In genomic region chr7:50314778-50315177, GRCh38 we compare ENCODE assay signal across 16 cellular contexts. TPM values are rescaled to one million over a fixed set of nuclear protein-coding genes. Genes with fewer than 3 reads are reported as not detected.
DNase-seq lines count a peak whose midpoint lies in the region; ATAC-seq, FAIRE-seq and TF ChIP-seq lines count a peak whose summit lies in the region.
"Had no signal": no experiment of that assay in that cellular context is flagged by ENCODE, and none has a peak within 500 bp of the region (broad histone marks: within the 10 kb centered on the region; RNA-seq: fewer than 3 reads in every experiment).

No MANE protein-coding gene starts in this region.

- peak overlapping the region; percentile 33 to 53 for H3K4me3 ChIP-seq in CD4-positive, alpha-beta memory T cell (ENCODE audit: low read length in 2 of 2)
- H3K4me3 ChIP-seq in GM12878 (peak overlapping the region; percentile 23; the same call in 1 of the 2 replicates), uterus (no peak overlapping the region), suprapubic skin (no peak overlapping the region)
- H3K4me3 ChIP-seq: SJCRH30 had no signal

- TF ChIP-seq CTCF in GM12878 (IDR thresholded peaks at IDR 0.05 in 2 of 3, conservative IDR thresholded peaks at IDR 0.05 in 1 of 3; ENCODE audit: control insufficient read depth in 2 of 3, extremely low read depth in 1 of 3, insufficient read depth in 1 of 3, low read depth in 3 of 3, low read length in 3 of 3) (no peak), uterus (IDR thresholded peaks at IDR 0.05) (no peak), suprapubic skin (IDR thresholded peaks at IDR 0.05) (no peak)

- in situ Hi-C loops in GM12878 (cut with MboI), result no loop called here

- peak overlapping the region; percentile 78 to 100 (median 100) for H3K4me3 Mint-ChIP-seq in CD4-positive, alpha-beta memory T cell
- H3K4me3 Mint-ChIP-seq in natural killer cell treated with Interleukin-12 subunit alpha and Interleukin-12 subunit beta and Interleukin-15 and Interleukin-18, amount 100 ng/mL, for 72 hours, result peak overlapping the region; percentile 98

- no peaks in the 10 kb centered on the region for H3K27me3 ChIP-seq in CD4-positive, alpha-beta memory T cell (ENCODE audit: insufficient read depth, low read length)
- H3K27me3 ChIP-seq in GM12878 (replicated peaks in 1 of 2; ENCODE audit: control insufficient read depth in 2 of 2, insufficient read depth in 2 of 2, low read length in 1 of 2), result no peaks in the 10 kb centered on the region
- no peaks in the 10 kb centered on the region for H3K27me3 ChIP-seq in uterus
- no peaks in the 10 kb centered on the region for H3K27me3 ChIP-seq in suprapubic skin

- CTCF ChIA-PET in CD4-positive, alpha-beta memory T cell (lab: Charles Lee; ENCODE audit: partially characterized antibody), result interaction anchor here (1.3 to 14.9 kb wide), 10 partner anchors 9 to 110 kb away, joined by 4 to 336 read pairs (median 7); partner anchors contain the start of gene IKZF1
- CTCF ChIA-PET in GM12878 (lab: Yijun Ruan, JAX), result interaction anchor here (0.6 to 14.5 kb wide), 11 partner anchors 8 to 169 kb away, joined by 3 to 250 read pairs (median 6); no protein-coding TSS in a partner anchor

- H3K27ac ChIP-seq in CD4-positive, alpha-beta memory T cell (ENCODE audit: low read depth, low read length), result peak overlapping the region; percentile 90
- peak overlapping the region; percentile 97 for H3K27ac ChIP-seq in KOPT-K1 (ENCODE audit: low read depth, low read length, poor library complexity, severe bottlenecking)
- peak overlapping the region; percentile 42 for H3K27ac ChIP-seq in GM12878 (ENCODE audit: control insufficient read depth, insufficient read depth)
- no peak overlapping the region for H3K27ac ChIP-seq in uterus
- H3K27ac ChIP-seq in suprapubic skin, result no peak overlapping the region
- H3K27ac ChIP-seq: parathyroid adenoma, SJCRH30 had no signal

- H3K79me2 ChIP-seq in GM12878 (ENCODE audit: control insufficient read depth, insufficient read depth, low read length), result peaks cover 95% of the 10 kb centered on the region
- H3K79me2 ChIP-seq: parathyroid adenoma had no signal

- H2AFZ ChIP-seq in GM12878 (ENCODE audit: control insufficient read depth, low read depth, low read length), result no peak overlapping the region
- H2AFZ ChIP-seq: parathyroid adenoma had no signal

- H3K4me2 ChIP-seq in GM12878 (ENCODE audit: control insufficient read depth, insufficient read depth), result peak overlapping the region; percentile 82

- H3K4me1 Mint-ChIP-seq in CD4-positive, alpha-beta memory T cell, result peaks cover 63 to 100% (median 78%) of the 10 kb centered on the region in 4 donors
- peaks cover 81 to 97% of the 10 kb centered on the region in 2 donors for H3K4me1 Mint-ChIP-seq in natural killer cell treated with Interleukin-12 subunit alpha and Interleukin-12 subunit beta and Interleukin-15 and Interleukin-18, amount 100 ng/mL, for 72 hours (ENCODE audit: low read depth in 2 of 2)

- no TSS peak for BruUV-seq in GM12878 (replicated peaks; lab: Mats Ljungman, UMichigan)

- H3K4me1 ChIP-seq in CD4-positive, alpha-beta memory T cell (ENCODE audit: insufficient read depth, low read length), result peaks cover 99% of the 10 kb centered on the region
- H3K4me1 ChIP-seq in GM12878 (ENCODE audit: control insufficient read depth, insufficient read depth, low read length) (peaks cover 41% of the 10 kb centered on the region), uterus (no peaks in the 10 kb centered on the region), suprapubic skin (no peaks in the 10 kb centered on the region)
- H3K4me1 ChIP-seq: parathyroid adenoma, SJCRH30 had no signal

- TF ChIP-seq POLR2A in GM12878 (IDR thresholded peaks at IDR 0.05; ENCODE audit: low read depth, low read length) (no peak), uterus (IDR thresholded peaks at IDR 0.05) (no peak), suprapubic skin (IDR thresholded peaks at IDR 0.05) (no peak)

- H3K27ac Mint-ChIP-seq in CD4-positive, alpha-beta memory T cell, result peak overlapping the region in 6 of 7 donors; percentile 93 to 99 (median 98)
- peak overlapping the region in 1 of 2 donors; percentile 90 for H3K27ac Mint-ChIP-seq in natural killer cell treated with Interleukin-12 subunit alpha and Interleukin-12 subunit beta and Interleukin-15 and Interleukin-18, amount 100 ng/mL, for 72 hours

- H3K36me3 Mint-ChIP-seq in CD4-positive, alpha-beta memory T cell, result peaks cover 43 to 52% of the 10 kb centered on the region in 2 donors
- H3K36me3 Mint-ChIP-seq in natural killer cell treated with Interleukin-12 subunit alpha and Interleukin-12 subunit beta and Interleukin-15 and Interleukin-18, amount 100 ng/mL, for 72 hours, result peaks cover 33% of the 10 kb centered on the region

- H3K9ac ChIP-seq in GM12878 (ENCODE audit: control insufficient read depth, insufficient read depth, low read length), result peak overlapping the region; percentile 2; the same call in 1 of the 2 replicates
- H3K9ac ChIP-seq: parathyroid adenoma had no signal

- H4K20me1 ChIP-seq in GM12878 (ENCODE audit: control insufficient read depth, insufficient read depth), result no peaks in the 10 kb centered on the region; the same call in 1 of the 2 replicates

- WGBS in GM12878 (ENCODE audit: insufficient coverage, insufficient replicate concordance, low lambda C conversion rate, missing lambda C conversion rate), result 2% methylated on average over 8 of the region's 8 CpGs
- WGBS in suprapubic skin, result 39% methylated on average over 6 of the region's 8 CpGs

- no peaks in the 10 kb centered on the region for H3K9me3 Mint-ChIP-seq in CD4-positive, alpha-beta memory T cell
- no peaks in the 10 kb centered on the region for H3K9me3 Mint-ChIP-seq in natural killer cell treated with Interleukin-12 subunit alpha and Interleukin-12 subunit beta and Interleukin-15 and Interleukin-18, amount 100 ng/mL, for 72 hours

- no peak for TF ChIP-seq RAD21 in GM12878 (IDR thresholded peaks at IDR 0.05; ENCODE audit: insufficient read depth, low read depth, low read length)

- no peak for TF ChIP-seq EP300 in GM12878 (IDR thresholded peaks at IDR 0.05; ENCODE audit: borderline replicate concordance in 1 of 2, control insufficient read depth in 1 of 2, low read depth in 2 of 2, low read length in 2 of 2)
- no peak for TF ChIP-seq EP300 in suprapubic skin (IDR thresholded peaks at IDR 0.05)

- peaks cover 6% of the 10 kb centered on the region for H3K36me3 ChIP-seq in CD4-positive, alpha-beta memory T cell (ENCODE audit: insufficient read depth, low read length)
- peaks cover 20% of the 10 kb centered on the region for H3K36me3 ChIP-seq in KOPT-K1 (ENCODE audit: insufficient read depth, low read length)
- peaks cover 2 to 10% of the 10 kb centered on the region in 2 experiments; a peak in 3 of 4 replicates for H3K36me3 ChIP-seq in GM12878 (ENCODE audit: control insufficient read depth in 2 of 2, insufficient read depth in 2 of 2, low read length in 1 of 2)
- no peaks in the 10 kb centered on the region for H3K36me3 ChIP-seq in uterus
- no peaks in the 10 kb centered on the region for H3K36me3 ChIP-seq in suprapubic skin
- H3K36me3 ChIP-seq: SJCRH30 had no signal

- SMC1A ChIA-PET in GM12878 (lab: Charles Lee; ENCODE audit: uncharacterized antibody, unreplicated experiment), result interaction anchor here (1.1 to 12.9 kb wide), 15 partner anchors 9 to 109 kb away, joined by 3 to 356 read pairs (median 25); partner anchors contain the start of gene IKZF1

- no peaks in the 10 kb centered on the region for H3K9me3 ChIP-seq in CD4-positive, alpha-beta memory T cell (ENCODE audit: control insufficient read depth in 1 of 2, low read length in 2 of 2)
- H3K9me3 ChIP-seq in KOPT-K1 (ENCODE audit: insufficient read depth, low read length, poor library complexity, severe bottlenecking), result no peaks in the 10 kb centered on the region
- H3K9me3 ChIP-seq in GM12878 (replicated peaks; ENCODE audit: control insufficient read depth, insufficient read depth, low read length), result no peaks in the 10 kb centered on the region
- H3K9me3 ChIP-seq in uterus, result no peaks in the 10 kb centered on the region
- no peaks in the 10 kb centered on the region for H3K9me3 ChIP-seq in suprapubic skin
- H3K9me3 ChIP-seq: SJCRH30 had no signal

- RAD21 ChIA-PET in GM12878 (lab: Charles Lee; ENCODE audit: unreplicated experiment), result interaction anchor here (0.9 to 13.0 kb wide), 8 partner anchors 12 to 53 kb away, joined by 3 to 293 read pairs (median 20); no protein-coding TSS in a partner anchor

- FAIRE-seq in GM12878 (lab: Jason Lieb, UNC), result no peak
- FAIRE-seq: H54 had no signal

- H3K27me3 Mint-ChIP-seq in CD4-positive, alpha-beta memory T cell, result no peaks in the 10 kb centered on the region
- no peaks in the 10 kb centered on the region for H3K27me3 Mint-ChIP-seq in natural killer cell treated with Interleukin-12 subunit alpha and Interleukin-12 subunit beta and Interleukin-15 and Interleukin-18, amount 100 ng/mL, for 72 hours

- intact Hi-C loops in CD4-positive, alpha-beta memory T cell (cut with micrococcal nuclease), result no loop called here
- intact Hi-C loops in GM12878 (cut with micrococcal nuclease; ENCODE audit: unreplicated experiment), result no loop called here
- intact Hi-C loops in uterus (cut with DNase I; ENCODE audit: low total_unique reads), result no loop called here

- POLR2A ChIA-PET in CD4-positive, alpha-beta memory T cell (lab: Charles Lee; ENCODE audit: partially characterized antibody), result interaction anchor here (1.0 to 32.3 kb wide), 8 partner anchors 3 to 159 kb away, joined by 3 to 2673 read pairs (median 625); partner anchors contain the start of gene IKZF1
- POLR2A ChIA-PET in GM12878 (lab: Charles Lee), result interaction anchor here (0.8 to 12.6 kb wide), 6 partner anchors 7 to 43 kb away, joined by 3 to 165 read pairs (median 6); no protein-coding TSS in a partner anchor

- no peak for ATAC-seq in GM12878
- ATAC-seq in natural killer cell treated with Interleukin-12 subunit alpha and Interleukin-12 subunit beta and Interleukin-15 and Interleukin-18, amount 100 ng/mL, for 72 hours, result no peak
- ATAC-seq in HG03520 (IDR thresholded peaks at IDR 0.05; ENCODE audit: unreplicated experiment), result no peak

- DNase-seq in CD4-positive, alpha-beta memory T cell, result peak in 1 of 5 donors; percentile 27
- DNase-seq in GM12878 (ENCODE audit: low read depth, low spot score) (no peak), uterus (no peak), suprapubic skin (ENCODE audit: low spot score in 2 of 2) (no peak)
- no peak for DNase-seq in natural killer cell treated with Interleukin-12 subunit alpha and Interleukin-12 subunit beta and Interleukin-15 and Interleukin-18, amount 100 ng/mL, for 72 hours (ENCODE audit: low spot score)
- DNase-seq in activated effector memory CD4-positive, alpha-beta T cell treated with Interleukin-2 at 50 U/mL for 16 hours, result no peak
- DNase-seq: cortex of kidney; NCI-H524; SJCRH30; stimulated activated CD4-positive, alpha-beta T cell treated with anti-CD3 and anti-CD28 coated beads, Interleukin-2, amount 100 ng/mL, for 24 hours; stimulated activated naive CD4-positive, alpha-beta T cell treated with Interleukin-2 at 50 U/mL for 16 hours had no signal

RNA-seq across cellular contexts. Expression of gene IKZF1, which starts 10.3 kb away (rescaled TPM):
- total RNA-seq in CD4-positive, alpha-beta memory T cell, result 100 to 1,000 TPM; 474 to 479 TPM
- polyA plus RNA-seq in CD4-positive, alpha-beta memory T cell, result 100 to 1,000 TPM; 116 to 288 TPM
- 250 and 261 TPM in 2 replicates for total RNA-seq in GM12878 (2013; cell fraction: nucleolus; rRNA removed)
- total RNA-seq in GM12878 (2014; rRNA removed) (101 and 104 TPM in 2 replicates), GM12878 (2014; rRNA removed; fragmentation: Illumina TruSeq; extraction: Trizol) (69.5 and 70.2 TPM in 2 replicates), GM12878 (2021) (125 and 131 TPM in 2 replicates), uterus (100 to 1,000 TPM in 1 of 4 donors, 10 to 100 TPM in 1, 1 to 10 TPM in 2; 7.0 to 828 (median 12.8) TPM), suprapubic skin (10 to 100 TPM in 1 of 4 donors, 1 to 10 TPM in 3; 3.2 to 17.5 (median 6.2) TPM)
- 23.9 TPM for polyA plus RNA-seq in GM12878 (2011; ENCODE audit: low read depth)
- polyA plus RNA-seq in GM12878 (2011; rRNA removed) (58.5 and 61.7 TPM in 2 replicates), GM12878 (2014; fragmentation: Illumina TruSeq; extraction: Trizol) (73.0 and 73.8 TPM in 2 replicates), GM12878 (2014; fragmentation: Nextera tagmentation; extraction: Ambion mirVana) (10 to 100 TPM; 27.2 to 29.8 TPM), GM12878 (2014; rRNA removed) (60.3 and 64.2 TPM in 2 replicates), GM12878 (2016; fragmentation: Nextera tagmentation; extraction: Ambion mirVana) (10 to 100 TPM; 82.5 to 95.3 TPM)
- polyA plus RNA-seq in GM12878 (2011; cell fraction: cytosol; rRNA removed), result 60.4 and 68.7 TPM in 2 replicates
- 76.4 and 80.1 TPM in 2 replicates for polyA plus RNA-seq in GM12878 (2011; cell fraction: nucleus; rRNA removed)
- polyA plus RNA-seq in GM12878 (2012), result 30.9 and 31.5 TPM in 2 replicates
- polyA minus RNA-seq in GM12878 (2011; rRNA and poly(A)+ RNA removed), result 133 and 138 TPM in 2 replicates
- polyA minus RNA-seq in GM12878 (2011; cell fraction: cytosol; rRNA and poly(A)+ RNA removed), result 59.5 and 62.5 TPM in 2 replicates
- polyA minus RNA-seq in GM12878 (2011; cell fraction: nucleus; rRNA and poly(A)+ RNA removed), result 108 and 193 TPM in 2 replicates
- 100 to 1,000 TPM; 290 to 416 TPM for total RNA-seq in natural killer cell treated with Interleukin-12 subunit alpha and Interleukin-12 subunit beta and Interleukin-15 and Interleukin-18, amount 100 ng/mL, for 72 hours
- total RNA-seq: fibroblast of villous mesenchyme, SJCRH30 had no signal

Comparison
In these comparisons a context has a peak if more than half of its experiments do, and no peak if none do; other contexts are left out.
1. H3K27ac ChIP-seq: peak in CD4-positive, alpha-beta memory T cell (single experiment), KOPT-K1 (single experiment) and GM12878 (single experiment); none in uterus (0 of 2) and suprapubic skin (single experiment).
2. H3K4me3 ChIP-seq: peak in CD4-positive, alpha-beta memory T cell (2 of 2) and GM12878 (single experiment); none in uterus (0 of 2) and suprapubic skin (single experiment).